Comparison of ENCODE assay signal across 12 cellular contexts in the genomic region with DNA sequence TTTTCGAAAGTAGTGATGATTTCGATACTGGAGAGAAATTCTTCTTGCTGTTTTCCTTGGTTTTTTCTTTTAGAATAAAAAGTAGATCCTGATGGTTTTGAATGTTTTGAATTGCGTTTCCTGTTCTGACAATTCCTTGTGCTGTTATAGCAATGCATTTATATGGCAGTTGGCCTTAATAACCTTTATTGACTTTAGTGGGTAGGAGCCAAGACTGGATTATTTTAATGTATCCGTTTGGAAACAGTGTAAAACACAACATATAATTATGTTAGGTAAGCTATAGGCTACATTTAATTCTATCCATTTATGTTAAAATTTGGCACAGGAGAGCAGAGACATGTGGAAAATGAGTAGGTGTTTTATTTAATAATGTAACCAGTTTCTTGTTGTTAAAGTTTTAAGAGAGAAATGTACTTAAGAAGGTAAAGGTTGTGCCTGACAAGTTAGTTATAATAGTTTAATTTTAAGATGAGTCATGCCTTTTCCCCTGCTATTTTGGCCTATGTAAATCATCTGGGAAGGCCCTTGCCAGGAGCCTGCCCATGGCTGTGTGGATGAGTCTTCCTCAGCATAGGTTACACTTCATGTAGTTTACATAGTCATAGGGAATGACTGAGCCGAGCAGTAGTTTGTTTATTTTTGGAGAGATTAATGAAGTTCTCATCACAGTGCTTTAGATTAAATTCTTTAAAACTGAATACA.
DNase-seq lines count a peak whose midpoint lies in the region; ATAC-seq and TF ChIP-seq lines count a peak whose summit lies in the region.
"Had no signal": no experiment of that assay in that cellular context is flagged by ENCODE, and none has a peak within 500 bp of the region (broad histone marks: within the 10 kb centered on the region; RNA-seq: fewer than 3 reads in every experiment).

No MANE protein-coding gene starts in this region.

- H3K27ac ChIP-seq in thyroid gland: peak overlapping the region in 1 of 3 donors; percentile 37

- DNase-seq in NCI-H1694 (lab: John Stamatoyannopoulos, UW) (peak; percentile 19), NCI-H1694 treated with DMSO at 0.1 percent for 48 hours (lab: John Stamatoyannopoulos, UW) (no peak), RPMI7951 (ENCODE audit: low read depth) (peak; percentile 76), fibroblast of the conjunctiva (ENCODE audit: low read depth) (peak; percentile 41), thyroid gland (peak; percentile 30 to 44)
- no peak for DNase-seq in activated CD8-positive, alpha-beta memory T cell treated with anti-CD3 and anti-CD28 coated beads, Interleukin-2, amount 50 U/mL, for 4 hours
- DNase-seq in stimulated activated CD4-positive, alpha-beta T cell treated with anti-CD3 and anti-CD28 coated beads, Interleukin-4, amount 100 ng/mL, for 24 hours: no peak
- DNase-seq in activated CD8-positive, alpha-beta T cell treated with anti-CD3 and anti-CD28 coated beads, Interleukin-2, amount 10 ng/mL, durations not matched to agents 7 days and 5 days: no peak
- DNase-seq: head of caudate nucleus, NCI-H2107 had no signal

- no peak overlapping the region for H3K4me3 ChIP-seq in thyroid gland (replicated peaks in 1 of 3)

- H3K27me3 Mint-ChIP-seq in activated CD8-positive, alpha-beta T cell treated with anti-CD3 and anti-CD28 coated beads, Interleukin-2, amount 10 ng/mL, durations not matched to agents 7 days and 5 days (ENCODE audit: low read depth): no peaks in the 10 kb centered on the region
- H3K27me3 Mint-ChIP-seq: activated naive CD4-positive, alpha-beta T cell treated with anti-CD3 and anti-CD28 coated beads, Interleukin-2, amount 50 U/mL, for 24 hours had no signal

- WGBS in thyroid gland, 2 donors: 67 to 68% methylated on average over 5 of the region's 5 CpGs

- POLR2A ChIA-PET in activated CD8-positive, alpha-beta T cell treated with anti-CD3 and anti-CD28 coated beads, Interleukin-2, amount 10 ng/mL, durations not matched to agents 7 days and 5 days (lab: Charles Lee): no interaction called here

- H3K36me3 Mint-ChIP-seq in activated CD8-positive, alpha-beta T cell treated with anti-CD3 and anti-CD28 coated beads, Interleukin-2, amount 10 ng/mL, durations not matched to agents 7 days and 5 days (ENCODE audit: low read depth): peaks cover 6% of the 10 kb centered on the region

- peaks cover 14% of the 10 kb centered on the region for H3K4me1 Mint-ChIP-seq in activated CD8-positive, alpha-beta T cell treated with anti-CD3 and anti-CD28 coated beads, Interleukin-2, amount 10 ng/mL, durations not matched to agents 7 days and 5 days (ENCODE audit: low read depth)
- H3K4me1 Mint-ChIP-seq: activated naive CD4-positive, alpha-beta T cell treated with anti-CD3 and anti-CD28 coated beads, Interleukin-2, amount 50 U/mL, for 24 hours had no signal

- H3K36me3 ChIP-seq in thyroid gland: peaks cover 0 to 5% of the 10 kb centered on the region in 2 donors

- no peak for TF ChIP-seq POLR2A in thyroid gland (IDR thresholded peaks at IDR 0.05)

- no peak for TF ChIP-seq CTCF in thyroid gland (IDR thresholded peaks at IDR 0.05)

- H3K9me3 ChIP-seq in thyroid gland: no peaks in the 10 kb centered on the region

- no peaks in the 10 kb centered on the region for H3K9me3 Mint-ChIP-seq in activated CD8-positive, alpha-beta T cell treated with anti-CD3 and anti-CD28 coated beads, Interleukin-2, amount 10 ng/mL, durations not matched to agents 7 days and 5 days (ENCODE audit: insufficient read depth)
- H3K9me3 Mint-ChIP-seq: activated naive CD4-positive, alpha-beta T cell treated with anti-CD3 and anti-CD28 coated beads, Interleukin-2, amount 50 U/mL, for 24 hours had no signal

- no peak overlapping the region for H3K27ac Mint-ChIP-seq in activated CD8-positive, alpha-beta T cell treated with anti-CD3 and anti-CD28 coated beads, Interleukin-2, amount 10 ng/mL, durations not matched to agents 7 days and 5 days
- H3K27ac Mint-ChIP-seq: activated naive CD4-positive, alpha-beta T cell treated with anti-CD3 and anti-CD28 coated beads, Interleukin-2, amount 50 U/mL, for 24 hours; progenitor cell of endocrine pancreas had no signal

- no peaks in the 10 kb centered on the region for H3K27me3 ChIP-seq in thyroid gland

- no peak for ATAC-seq in activated CD8-positive, alpha-beta T cell treated with anti-CD3 and anti-CD28 coated beads, Interleukin-2, amount 10 ng/mL, durations not matched to agents 7 days and 5 days

- no peak overlapping the region for H3K4me3 Mint-ChIP-seq in activated CD8-positive, alpha-beta T cell treated with anti-CD3 and anti-CD28 coated beads, Interleukin-2, amount 10 ng/mL, durations not matched to agents 7 days and 5 days
- H3K4me3 Mint-ChIP-seq: activated naive CD4-positive, alpha-beta T cell treated with anti-CD3 and anti-CD28 coated beads, Interleukin-2, amount 50 U/mL, for 24 hours had no signal

- CTCF ChIA-PET in activated CD8-positive, alpha-beta T cell treated with anti-CD3 and anti-CD28 coated beads, Interleukin-2, amount 10 ng/mL, durations not matched to agents 7 days and 5 days (lab: Charles Lee): interaction anchor here (0.8 to 1.7 kb wide), 2 partner anchors 9 to 120 kb away, joined by 3 to 4 read pairs; no protein-coding TSS in a partner anchor

- peaks cover 12 to 22% of the 10 kb centered on the region in 2 donors for H3K4me1 ChIP-seq in thyroid gland

- intact Hi-C loops in thyroid gland (cut with DNase I): no loop called here

Comparison
In these comparisons a context has a peak if more than half of its experiments do, and no peak if none do; other contexts are left out.
1. DNase-seq: peak in NCI-H1694 (single experiment), RPMI7951 (single experiment), fibroblast of the conjunctiva (single experiment) and thyroid gland (2 of 2); none in NCI-H1694 treated with DMSO at 0.1 percent for 48 hours (single experiment), activated CD8-positive, alpha-beta memory T cell treated with anti-CD3 and anti-CD28 coated beads, Interleukin-2, amount 50 U/mL, for 4 hours (single experiment), stimulated activated CD4-positive, alpha-beta T cell treated with anti-CD3 and anti-CD28 coated beads, Interleukin-4, amount 100 ng/mL, for 24 hours (single experiment) and activated CD8-positive, alpha-beta T cell treated with anti-CD3 and anti-CD28 coated beads, Interleukin-2, amount 10 ng/mL, durations not matched to agents 7 days and 5 days (single experiment).